In the genomic region with DNA sequence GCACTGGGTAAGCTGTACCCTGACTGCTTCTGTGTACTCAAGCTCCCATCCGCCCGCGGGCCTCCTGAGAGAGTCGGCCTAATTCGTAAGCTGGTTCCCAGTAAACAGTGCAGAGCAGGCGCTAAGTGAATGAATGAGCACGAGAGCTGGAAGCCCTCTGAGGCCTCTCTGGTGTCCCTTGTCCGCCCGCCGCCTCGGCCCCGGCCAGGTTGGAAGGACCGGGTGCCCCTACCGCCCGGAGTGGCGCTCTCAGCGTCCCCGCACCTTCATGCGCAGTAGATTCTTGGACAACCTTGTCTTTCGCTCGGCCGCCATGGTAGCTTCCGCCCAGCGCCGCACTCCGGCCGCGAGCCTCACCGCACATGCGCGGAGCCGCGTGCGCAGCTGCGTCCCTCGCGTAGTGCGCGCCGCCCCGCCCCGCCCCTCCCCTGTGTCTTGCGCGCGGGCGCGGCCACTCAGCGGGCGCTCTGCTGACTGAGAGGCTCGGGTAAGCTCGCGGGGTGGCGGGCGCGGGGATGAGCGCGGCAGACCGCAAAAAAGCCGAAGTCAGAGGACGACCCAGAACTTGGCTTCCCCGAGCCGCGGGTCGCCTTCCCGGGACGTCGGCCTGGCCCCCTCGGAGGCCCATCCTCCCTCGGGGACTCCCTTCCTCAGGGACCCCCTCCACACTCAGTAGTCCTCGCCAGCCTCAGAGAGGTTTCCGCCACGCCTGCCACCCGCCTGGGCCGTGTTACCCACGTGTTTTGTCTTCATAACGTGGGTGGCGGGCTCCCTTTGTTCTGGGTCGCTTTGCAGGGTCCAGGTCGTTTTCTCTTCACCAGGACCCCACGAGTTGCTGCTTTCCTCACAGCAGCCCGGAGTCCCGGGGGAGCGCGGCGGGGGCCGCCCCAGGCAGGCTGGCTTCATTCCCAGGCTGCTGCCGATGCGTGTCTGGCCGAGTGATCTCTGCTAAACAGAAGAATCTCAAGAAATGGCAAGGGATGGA, we compare ENCODE assay signal across 8 cellular contexts. TPM values are rescaled to one million over a fixed set of nuclear protein-coding genes. Genes with fewer than 3 reads are reported as not detected.
DNase-seq lines count a peak whose midpoint lies in the region; ATAC-seq, FAIRE-seq and TF ChIP-seq lines count a peak whose summit lies in the region.

TSS of gene MPHOSPH6 (minus strand) at position 364 of the 985 bp plus-strand sequence. CDS start at position 315, 49 bp downstream.

- peak; percentile 92 for FAIRE-seq in urothelium cell line (lab: Jason Lieb, UNC)

- no peaks in the 10 kb centered on the region for H3K27me3 ChIP-seq in right atrium auricular region

- H3K36me3 ChIP-seq in right atrium auricular region: no peaks in the 10 kb centered on the region

- TF ChIP-seq CTCF in GM13977 (IDR thresholded peaks at IDR 0.05; ENCODE audit: extremely low read depth, insufficient read depth, missing control alignments) (no peak), right atrium auricular region (IDR thresholded peaks at IDR 0.05) (no peak)

- H3K27ac ChIP-seq in angular gyrus (ENCODE audit: low read depth, low read length): peak within 1 kb of the TSS; percentile 62
- peak within 1 kb of the TSS; percentile 75 to 81 for H3K27ac ChIP-seq in right atrium auricular region

- H3K4me1 ChIP-seq in right atrium auricular region: peaks cover 0 to 15% of the 10 kb centered on the region in 2 donors

- peak; percentile 95 for DNase-seq in GM13977 (ENCODE audit: low spot score)
- DNase-seq in NCI-H146 (lab: John Stamatoyannopoulos, UW): peak; percentile 82
- DNase-seq in T-helper 2 cell: peak; percentile 80 to 96 (median 84)
- DNase-seq in right atrium auricular region (ENCODE audit: low spot score): peak; percentile 91
- DNase-seq in pulmonary artery endothelial cell (ENCODE audit: low read depth, low spot score): peak; percentile 61
- DNase-seq in urothelium cell line (ENCODE audit: low spot score): peak; percentile 96

- peak within 1 kb of the TSS; percentile 59 to 66 for H3K4me3 ChIP-seq in right atrium auricular region

- in situ Hi-C loops in GM13977 (cut with MboI; ENCODE audit: low pct_unique_long_range_greater_than_20kb, low sequenced_read_pairs, unreplicated experiment): no loop called here

- ATAC-seq in HG02798 (IDR thresholded peaks at IDR 0.05; ENCODE audit: poor library complexity, unreplicated experiment): peak; percentile 97

- H3K9me3 ChIP-seq in right atrium auricular region: no peaks in the 10 kb centered on the region

RNA-seq across cellular contexts. Expression of gene MPHOSPH6, which starts in this region (rescaled TPM):
- 1 to 10 TPM; 8.5 to 9.4 TPM for total RNA-seq in right atrium auricular region
- 28.8 and 40.0 TPM in 2 replicates for total RNA-seq in pulmonary artery endothelial cell

Comparison
In these comparisons a context has a peak if more than half of its experiments do, and no peak if none do; other contexts are left out.
1. Peak in every context shown above with its lines: DNase-seq, ATAC-seq, H3K4me3 ChIP-seq and H3K27ac ChIP-seq.